Comparison of ENCODE assay signal across 1 cellular context in genomic region chr6:33633462-33634158, GRCh38.
TF ChIP-seq lines count a peak whose summit lies in the region.

No MANE protein-coding gene starts in this region.

TF ChIP-seq in K562, 482 proteins besides CTCF, POLR2A, EP300 and RAD21 (continued from another document and continues in another):
- TF ChIP-seq MGA (IDR thresholded peaks at IDR 0.05) (no peak), HDAC3 (IDR thresholded peaks at IDR 0.05; ENCODE audit: borderline replicate concordance, partially characterized antibody) (no peak), SOX6 (IDR thresholded peaks at IDR 0.05) (peak; percentile 38; the same call in 1 of the 2 replicates), ZEB2 (IDR thresholded peaks at IDR 0.05) (no peak), ZNF175 (CRISPR knock-in tag; IDR thresholded peaks at IDR 0.05; ENCODE audit: low read depth) (no peak), RBM22 (IDR thresholded peaks at IDR 0.05; ENCODE audit: low read depth, low read length, poor library complexity, severe bottlenecking) (no peak), TSC22D4 (tag; IDR thresholded peaks at IDR 0.05) (no peak), VEZF1 (CRISPR knock-in tag; IDR thresholded peaks at IDR 0.05) (peak; percentile 81), RCOR1 (IDR thresholded peaks at IDR 0.05; ENCODE audit: borderline replicate concordance in 1 of 2, low read depth in 2 of 2, low read length in 2 of 2) (0 out of 4 replicates have a peak, but pooled peaks of 1 of the 2 experiments have one; percentile 11), ZNF778 (CRISPR knock-in tag; IDR thresholded peaks at IDR 0.05) (no peak), SNIP1 (IDR thresholded peaks at IDR 0.05; ENCODE audit: low read depth) (no peak), JUND (IDR thresholded peaks at IDR 0.05; ENCODE audit: borderline replicate concordance, low read depth, low read length) (peak; percentile 64), JUND (tag; IDR thresholded peaks at IDR 0.05; ENCODE audit: borderline replicate concordance, low read depth, low read length) (peak; percentile 32; the same call in 1 of the 3 replicates), ZNF217 (CRISPR knock-in tag; IDR thresholded peaks at IDR 0.05) (no peak), ATF7 (IDR thresholded peaks at IDR 0.05) (peak; percentile 51), KLF10 (CRISPR knock-in tag; IDR thresholded peaks at IDR 0.05) (no peak), MTA1 (IDR thresholded peaks at IDR 0.05; ENCODE audit: borderline replicate concordance) (no peak), THRAP3 (IDR thresholded peaks at IDR 0.05; ENCODE audit: borderline replicate concordance) (no peak), TBP (optimal IDR thresholded peaks at IDR 0.05; ENCODE audit: low read depth, low read length) (no peak), PHF21A (IDR thresholded peaks at IDR 0.05; ENCODE audit: borderline replicate concordance, low read depth) (no peak), ZNF232 (CRISPR knock-in tag; IDR thresholded peaks at IDR 0.05) (no peak), PPARD (CRISPR knock-in tag; IDR thresholded peaks at IDR 0.05) (no peak), ASH1L (IDR thresholded peaks at IDR 0.05; ENCODE audit: borderline replicate concordance, low read depth, partially characterized antibody) (no peak), MCM3 (IDR thresholded peaks at IDR 0.05) (no peak), SMARCA5 (IDR thresholded peaks at IDR 0.05) (no peak), ZNF263 (CRISPR knock-in tag; IDR thresholded peaks at IDR 0.05; ENCODE audit: borderline replicate concordance) (no peak), NCOA4 (IDR thresholded peaks at IDR 0.05; ENCODE audit: partially characterized antibody) (no peak), ZNF24 (IDR thresholded peaks at IDR 0.05) (no peak), ZZZ3 (IDR thresholded peaks at IDR 0.05) (no peak), USF1 (CRISPR knock-in tag; IDR thresholded peaks at IDR 0.05) (no peak), SRSF9 (IDR thresholded peaks at IDR 0.05; ENCODE audit: borderline replicate concordance, low read depth, low read length) (no peak), CCNT2 (IDR thresholded peaks at IDR 0.05; ENCODE audit: borderline replicate concordance, extremely low read depth, insufficient read length, low read depth, low read length) (no peak), NR2C1 (IDR thresholded peaks at IDR 0.05) (no peak), NR2C1 (tag; IDR thresholded peaks at IDR 0.05) (0 out of 2 replicates have a peak, but pooled peaks have one; percentile 24), SMARCC2 (IDR thresholded peaks at IDR 0.05; ENCODE audit: low read depth) (no peak), SMC3 (conservative IDR thresholded peaks at IDR 0.05; ENCODE audit: insufficient read depth, low read depth, low read length) (no peak), BRF2 (IDR thresholded peaks at IDR 0.05; ENCODE audit: borderline replicate concordance, insufficient read depth, insufficient read length) (no peak), MIER1 (IDR thresholded peaks at IDR 0.05; ENCODE audit: low read depth) (no peak), NR1H2 (CRISPR knock-in tag; IDR thresholded peaks at IDR 0.05) (no peak), ZNF431 (CRISPR knock-in tag; IDR thresholded peaks at IDR 0.05) (no peak), SP1 (CRISPR knock-in tag; IDR thresholded peaks at IDR 0.05) (no peak), CBX2 (IDR thresholded peaks at IDR 0.05; ENCODE audit: insufficient read depth, low read length, poor library complexity, severe bottlenecking) (no peak), ZNF3 (CRISPR knock-in tag; IDR thresholded peaks at IDR 0.05) (no peak), FOXJ2 (tag; IDR thresholded peaks at IDR 0.05) (no peak), ZNF280B (CRISPR knock-in tag; IDR thresholded peaks at IDR 0.05) (no peak), RAD51 (IDR thresholded peaks at IDR 0.05; ENCODE audit: borderline replicate concordance, low read depth) (no peak), ZNF445 (CRISPR knock-in tag; IDR thresholded peaks at IDR 0.05; ENCODE audit: low read depth) (no peak), SFPQ (IDR thresholded peaks at IDR 0.05; ENCODE audit: low read depth, low read length) (no peak), ZNF12 (CRISPR knock-in tag; IDR thresholded peaks at IDR 0.05) (no peak)
